In genomic region chr15:75325922-75326321, GRCh38 we compare ENCODE assay signal across 27 cellular contexts. TPM values are rescaled to one million over a fixed set of nuclear protein-coding genes. Genes with fewer than 3 reads are reported as not detected.
"Had no signal": no experiment of that assay in that cellular context is flagged by ENCODE, and none has a peak within 500 bp of the region (broad histone marks: within the 10 kb centered on the region; RNA-seq: fewer than 3 reads in every experiment).

No MANE protein-coding gene starts in this region.

- H3K27me3 ChIP-seq: ovary, sigmoid colon, spleen, suprapubic skin, tibial artery, upper lobe of right lung had no signal

- H3K4me1 ChIP-seq: left ventricle myocardium inferior, prostate gland, sigmoid colon, spleen, suprapubic skin, tibial artery, upper lobe of right lung had no signal

- DNase-seq: islet precursor cell; left ventricle myocardium inferior; midbrain; mucosa of descending colon; naive thymus-derived CD4-positive, alpha-beta T cell; ovary; retina; right cardiac atrium; sigmoid colon; small intestine; spleen; stimulated activated CD4-positive, alpha-beta T cell treated with anti-CD3 and anti-CD28 coated beads, Interleukin-4, amount 100 ng/mL, for 24 hours; stimulated activated naive CD4-positive, alpha-beta T cell; tibial artery; trophoblast cell; upper lobe of right lung had no signal

- H3K4me1 Mint-ChIP-seq: naive thymus-derived CD4-positive, alpha-beta T cell; stimulated activated effector memory CD8-positive, alpha-beta T cell treated with anti-CD3 and anti-CD28 coated beads, Interleukin-12 subunit alpha, Interleukin-12 subunit beta, amount 100 ng/mL, for 72 hours had no signal

- H3K4me3 ChIP-seq: left ventricle myocardium inferior, lung, mucosa of descending colon, ovary, prostate gland, sigmoid colon, spleen, suprapubic skin, thoracic aorta, tibial artery, upper lobe of right lung had no signal

- H3K9me3 ChIP-seq: left ventricle myocardium inferior, mucosa of descending colon, ovary, prostate gland, sigmoid colon, spleen, suprapubic skin, thoracic aorta, tibial artery, upper lobe of right lung had no signal

- H3K36me3 Mint-ChIP-seq: memory B cell; naive thymus-derived CD4-positive, alpha-beta T cell; natural killer cell treated with Interleukin-12 subunit alpha and Interleukin-12 subunit beta and Interleukin-15 and Interleukin-18, amount 100 ng/mL, for 72 hours; stimulated activated effector memory CD8-positive, alpha-beta T cell treated with anti-CD3 and anti-CD28 coated beads, Interleukin-12 subunit alpha, Interleukin-12 subunit beta, amount 100 ng/mL, for 72 hours had no signal

- H3K27ac Mint-ChIP-seq: memory B cell; naive thymus-derived CD4-positive, alpha-beta T cell; natural killer cell treated with Interleukin-12 subunit alpha and Interleukin-12 subunit beta and Interleukin-15 and Interleukin-18, amount 100 ng/mL, for 72 hours; stimulated activated effector memory CD8-positive, alpha-beta T cell treated with anti-CD3 and anti-CD28 coated beads, Interleukin-12 subunit alpha, Interleukin-12 subunit beta, amount 100 ng/mL, for 72 hours; stimulated activated naive CD8-positive, alpha-beta T cell treated with anti-CD3 and anti-CD28 coated beads, Interleukin-15, Interleukin-2, amounts not matched to agents 100 ng/mL and 50 ng/mL, for 24 hours had no signal

- H3K36me3 ChIP-seq: left ventricle myocardium inferior, ovary, prostate gland, sigmoid colon, spleen, suprapubic skin, thoracic aorta, tibial artery, upper lobe of right lung had no signal

- H3K27ac ChIP-seq: left ventricle myocardium inferior, ovary, prostate gland, sigmoid colon, spleen, suprapubic skin, thoracic aorta, tibial artery, upper lobe of right lung had no signal

- H3K4me3 Mint-ChIP-seq: memory B cell; naive thymus-derived CD4-positive, alpha-beta T cell; natural killer cell treated with Interleukin-12 subunit alpha and Interleukin-12 subunit beta and Interleukin-15 and Interleukin-18, amount 100 ng/mL, for 72 hours; stimulated activated effector memory CD8-positive, alpha-beta T cell treated with anti-CD3 and anti-CD28 coated beads, Interleukin-12 subunit alpha, Interleukin-12 subunit beta, amount 100 ng/mL, for 72 hours; stimulated activated naive CD8-positive, alpha-beta T cell treated with anti-CD3 and anti-CD28 coated beads, Interleukin-15, Interleukin-2, amounts not matched to agents 100 ng/mL and 50 ng/mL, for 24 hours had no signal

- ATAC-seq: mucosa of descending colon; naive thymus-derived CD4-positive, alpha-beta T cell; natural killer cell treated with Interleukin-12 subunit alpha and Interleukin-12 subunit beta and Interleukin-15 and Interleukin-18, amount 100 ng/mL, for 72 hours; right cardiac atrium; stimulated activated effector memory CD8-positive, alpha-beta T cell treated with anti-CD3 and anti-CD28 coated beads, Interleukin-12 subunit alpha, Interleukin-12 subunit beta, amount 100 ng/mL, for 72 hours; upper lobe of right lung had no signal

RNA-seq across cellular contexts. Expression of gene GOLGA6D, which starts 43.3 kb away (rescaled TPM):
- total RNA-seq: kidney epithelial cell; left ventricle myocardium inferior; mesenteric fat pad; mucosa of descending colon; myocyte; natural killer cell treated with Interleukin-12 subunit alpha and Interleukin-12 subunit beta and Interleukin-15 and Interleukin-18, amount 100 ng/mL, for 72 hours; prostate gland; right cardiac atrium; sigmoid colon; spleen; thoracic aorta; upper lobe of right lung had no signal
